Comparison of ENCODE assay signal across 10 cellular contexts in genomic region chr7:130909161-130909836, GRCh38.
DNase-seq lines count a peak whose midpoint lies in the region; ATAC-seq, FAIRE-seq and TF ChIP-seq lines count a peak whose summit lies in the region.
"Had no signal": no experiment of that assay in that cellular context is flagged by ENCODE, and none has a peak within 500 bp of the region (broad histone marks: within the 10 kb centered on the region; RNA-seq: fewer than 3 reads in every experiment).

No MANE protein-coding gene starts in this region.

- peak; percentile 61 for DNase-seq in activated T-cell treated with anti-CD3 and anti-CD28 coated beads, Interleukin-2, amount 50 U/mL, for 24 hours
- DNase-seq in activated T-cell treated with anti-CD3 and anti-CD28 coated beads for 4 hours: no peak
- no peak for DNase-seq in stimulated activated effector memory CD8-positive, alpha-beta T cell treated with anti-CD3 and anti-CD28 coated beads, Interleukin-12 subunit alpha, Interleukin-12 subunit beta, amount 100 ng/mL, for 72 hours (ENCODE audit: low spot score in 2 of 2)
- DNase-seq in kidney: no peak
- DNase-seq in kidney glomerular epithelial cell (lab: John Stamatoyannopoulos, UW): no peak
- no peak for DNase-seq in NCI-H446 (lab: John Stamatoyannopoulos, UW)
- DNase-seq: effector memory CD4-positive, alpha-beta T cell had no signal

- peak overlapping the region; percentile 99 for H3K27ac Mint-ChIP-seq in activated T-cell treated with anti-CD3 and anti-CD28 coated beads, Interleukin-2, amount 50 U/mL, for 24 hours
- peak overlapping the region; percentile 92 for H3K27ac Mint-ChIP-seq in stimulated activated effector memory CD8-positive, alpha-beta T cell treated with anti-CD3 and anti-CD28 coated beads, Interleukin-12 subunit alpha, Interleukin-12 subunit beta, amount 100 ng/mL, for 72 hours

- intact Hi-C loops in kidney (cut with DNase I): no loop called here

- peak overlapping the region; percentile 43 to 72 for H3K27ac ChIP-seq in esophagus (ENCODE audit: low read depth in 2 of 2, low read length in 1 of 2)
- peak overlapping the region in 1 of 2 donors; percentile 7 for H3K27ac ChIP-seq in kidney (ENCODE audit: low read depth in 2 of 2, low read length in 2 of 2)

- TF ChIP-seq CTCF in WI38 (IDR thresholded peaks at IDR 0.05; ENCODE audit: low read depth, low read length) (no peak), kidney (IDR thresholded peaks at IDR 0.05; ENCODE audit: borderline replicate concordance, extremely low read depth, insufficient read depth) (no peak)

- WGBS in esophagus, 2 donors: 84 to 88% methylated on average over 14 of the region's 14 CpGs

- no peaks in the 10 kb centered on the region for H3K27me3 ChIP-seq in esophagus (ENCODE audit: control insufficient read depth in 1 of 2, insufficient read depth in 2 of 2, low read length in 2 of 2)

- no peaks in the 10 kb centered on the region for H3K27me3 Mint-ChIP-seq in activated T-cell treated with anti-CD3 and anti-CD28 coated beads, Interleukin-2, amount 50 U/mL, for 24 hours

- H3K4me1 Mint-ChIP-seq in activated T-cell treated with anti-CD3 and anti-CD28 coated beads, Interleukin-2, amount 50 U/mL, for 24 hours (ENCODE audit: low read depth): peaks cover 91% of the 10 kb centered on the region
- H3K4me1 Mint-ChIP-seq in stimulated activated effector memory CD8-positive, alpha-beta T cell treated with anti-CD3 and anti-CD28 coated beads, Interleukin-12 subunit alpha, Interleukin-12 subunit beta, amount 100 ng/mL, for 72 hours: peaks cover 86% of the 10 kb centered on the region

- no peaks in the 10 kb centered on the region for H3K9me3 ChIP-seq in esophagus (ENCODE audit: control insufficient read depth in 2 of 2, insufficient read depth in 1 of 2, low read depth in 1 of 2, low read length in 1 of 2)
- H3K9me3 ChIP-seq in kidney (ENCODE audit: control insufficient read depth in 1 of 2, low read length in 2 of 2): no peaks in the 10 kb centered on the region
- H3K9me3 ChIP-seq: mucosa of descending colon had no signal

- H3K36me3 ChIP-seq in esophagus (ENCODE audit: control insufficient read depth in 2 of 2, insufficient read depth in 2 of 2, low read length in 1 of 2): peaks cover 0 to 4% of the 10 kb centered on the region in 2 donors
- H3K36me3 ChIP-seq in kidney (ENCODE audit: control insufficient read depth in 1 of 2, insufficient read depth in 2 of 2, low read length in 2 of 2): peaks cover 0 to 2% of the 10 kb centered on the region in 2 donors

- no peak for FAIRE-seq in kidney (lab: Jason Lieb, UNC)

- H3K9me3 Mint-ChIP-seq in activated T-cell treated with anti-CD3 and anti-CD28 coated beads, Interleukin-2, amount 50 U/mL, for 24 hours: no peaks in the 10 kb centered on the region
- no peaks in the 10 kb centered on the region for H3K9me3 Mint-ChIP-seq in stimulated activated effector memory CD8-positive, alpha-beta T cell treated with anti-CD3 and anti-CD28 coated beads, Interleukin-12 subunit alpha, Interleukin-12 subunit beta, amount 100 ng/mL, for 72 hours

- H3K4me1 ChIP-seq in esophagus (ENCODE audit: control insufficient read depth in 2 of 2, insufficient read depth in 2 of 2, low read length in 1 of 2): peaks cover 3 to 11% of the 10 kb centered on the region in 2 donors
- peaks cover 25 to 36% of the 10 kb centered on the region in 2 donors for H3K4me1 ChIP-seq in kidney (ENCODE audit: control insufficient read depth in 1 of 2, insufficient read depth in 1 of 2, low read depth in 1 of 2, low read length in 2 of 2)

- no peak overlapping the region for H3K9ac ChIP-seq in kidney (ENCODE audit: low read length in 2 of 2)

- peaks cover 97% of the 10 kb centered on the region for H3K36me3 Mint-ChIP-seq in activated T-cell treated with anti-CD3 and anti-CD28 coated beads, Interleukin-2, amount 50 U/mL, for 24 hours (ENCODE audit: low read depth)
- H3K36me3 Mint-ChIP-seq in stimulated activated effector memory CD8-positive, alpha-beta T cell treated with anti-CD3 and anti-CD28 coated beads, Interleukin-12 subunit alpha, Interleukin-12 subunit beta, amount 100 ng/mL, for 72 hours: no peaks in the 10 kb centered on the region

- no peak for ATAC-seq in stimulated activated effector memory CD8-positive, alpha-beta T cell treated with anti-CD3 and anti-CD28 coated beads, Interleukin-12 subunit alpha, Interleukin-12 subunit beta, amount 100 ng/mL, for 72 hours
- ATAC-seq: mucosa of descending colon had no signal

- H3K4me3 ChIP-seq in WI38 (ENCODE audit: low read depth, low read length) (peak overlapping the region; percentile 70), esophagus (ENCODE audit: low read depth in 1 of 2, low read length in 2 of 2) (peak overlapping the region; percentile 2 to 44), kidney (ENCODE audit: low read length in 2 of 2) (no peak overlapping the region)
- H3K4me3 ChIP-seq: mucosa of descending colon had no signal

- peak overlapping the region; percentile 89 for H3K4me3 Mint-ChIP-seq in activated T-cell treated with anti-CD3 and anti-CD28 coated beads, Interleukin-2, amount 50 U/mL, for 24 hours
- H3K4me3 Mint-ChIP-seq in stimulated activated effector memory CD8-positive, alpha-beta T cell treated with anti-CD3 and anti-CD28 coated beads, Interleukin-12 subunit alpha, Interleukin-12 subunit beta, amount 100 ng/mL, for 72 hours: peak overlapping the region; percentile 62

Comparison
In these comparisons a context has a peak if more than half of its experiments do, and no peak if none do; other contexts are left out.
1. H3K4me3 ChIP-seq: peak in WI38 (single experiment) and esophagus (2 of 2); none in kidney (0 of 2).